Comparison of ENCODE assay signal across 13 cellular contexts in genomic region chr18:57497372-57498294, GRCh38.
DNase-seq lines count a peak whose midpoint lies in the region; ATAC-seq and TF ChIP-seq lines count a peak whose summit lies in the region.
"Had no signal": no experiment of that assay in that cellular context is flagged by ENCODE, and none has a peak within 500 bp of the region (broad histone marks: within the 10 kb centered on the region; RNA-seq: fewer than 3 reads in every experiment).

No MANE protein-coding gene starts in this region.

- no peak for ATAC-seq in GM18502 (IDR thresholded peaks at IDR 0.05; ENCODE audit: poor library complexity, unreplicated experiment)
- no peak for ATAC-seq in HG02610 (IDR thresholded peaks at IDR 0.05; ENCODE audit: unreplicated experiment)
- ATAC-seq: left lung had no signal

- DNase-seq in NCI-H748 (lab: John Stamatoyannopoulos, UW; ENCODE audit: unreplicated experiment), result peak; percentile 18
- DNase-seq in NCI-H748 treated with DMSO at 0.1 percent for 48 hours (lab: John Stamatoyannopoulos, UW), result no peak
- DNase-seq in NCI-H460 (ENCODE audit: extremely low read depth, low read depth), result peak; percentile 4
- DNase-seq in fibroblast of the aortic adventitia (ENCODE audit: low read depth), result peak; percentile 39
- peak; percentile 12 for DNase-seq in stromal cell of bone marrow (ENCODE audit: low read depth)
- no peak for DNase-seq in NCI-H1694 treated with DMSO at 0.1 percent for 48 hours (lab: John Stamatoyannopoulos, UW)
- DNase-seq: ACHN; effector memory CD4-positive, alpha-beta T cell; KBM-7; left lung; NCI-H1930 had no signal

- no peak for TF ChIP-seq CTCF in fibroblast of the aortic adventitia (IDR thresholded peaks at IDR 0.05; ENCODE audit: insufficient read depth, low read length)

- H3K4me3 ChIP-seq in fibroblast of the aortic adventitia (ENCODE audit: low read depth, low read length), result no peak overlapping the region
- H3K4me3 ChIP-seq: left lung had no signal

Comparison
In these comparisons a context has a peak if more than half of its experiments do, and no peak if none do; other contexts are left out.
1. DNase-seq: peak in NCI-H748 (single experiment), NCI-H460 (single experiment), fibroblast of the aortic adventitia (single experiment) and stromal cell of bone marrow (single experiment); none in NCI-H748 treated with DMSO at 0.1 percent for 48 hours (single experiment) and NCI-H1694 treated with DMSO at 0.1 percent for 48 hours (single experiment).